ENCODE assay signal across 1 cellular context in the genomic region with DNA sequence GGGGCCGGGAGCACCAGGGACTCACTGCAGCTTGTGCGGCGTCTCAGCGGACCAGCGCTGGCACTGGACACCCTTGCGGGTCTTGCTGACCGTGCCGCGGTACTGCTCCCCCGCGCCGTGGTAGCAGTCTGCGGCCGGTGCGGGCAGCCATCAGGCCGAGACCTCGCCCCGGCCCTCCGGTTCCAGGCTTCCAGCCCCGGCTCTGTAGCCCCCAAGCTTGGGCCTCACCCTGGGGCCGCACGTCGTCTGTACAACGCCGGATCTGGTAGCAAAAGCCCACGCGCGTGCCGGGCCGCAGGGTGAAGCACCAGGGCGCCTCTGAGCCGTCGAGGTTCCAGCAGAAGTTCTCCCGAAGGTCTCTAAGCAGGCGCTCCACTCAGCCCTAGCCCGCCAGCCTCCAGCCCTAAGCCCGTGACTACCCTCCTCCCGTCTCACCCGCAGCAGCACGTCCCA. TPM values are rescaled to one million over a fixed set of nuclear protein-coding genes. Genes with fewer than 3 reads are reported as not detected.
"Had no signal": no experiment of that assay in that cellular context is flagged by ENCODE, and none has a peak within 500 bp of the region (broad histone marks: within the 10 kb centered on the region; RNA-seq: fewer than 3 reads in every experiment).

No MANE protein-coding gene starts in this region.

RNA-seq across cellular contexts. Expression of a gene that starts 18.8 kb away (rescaled TPM):
- polyA plus RNA-seq: adipose tissue had no signal
